In the genomic region with DNA sequence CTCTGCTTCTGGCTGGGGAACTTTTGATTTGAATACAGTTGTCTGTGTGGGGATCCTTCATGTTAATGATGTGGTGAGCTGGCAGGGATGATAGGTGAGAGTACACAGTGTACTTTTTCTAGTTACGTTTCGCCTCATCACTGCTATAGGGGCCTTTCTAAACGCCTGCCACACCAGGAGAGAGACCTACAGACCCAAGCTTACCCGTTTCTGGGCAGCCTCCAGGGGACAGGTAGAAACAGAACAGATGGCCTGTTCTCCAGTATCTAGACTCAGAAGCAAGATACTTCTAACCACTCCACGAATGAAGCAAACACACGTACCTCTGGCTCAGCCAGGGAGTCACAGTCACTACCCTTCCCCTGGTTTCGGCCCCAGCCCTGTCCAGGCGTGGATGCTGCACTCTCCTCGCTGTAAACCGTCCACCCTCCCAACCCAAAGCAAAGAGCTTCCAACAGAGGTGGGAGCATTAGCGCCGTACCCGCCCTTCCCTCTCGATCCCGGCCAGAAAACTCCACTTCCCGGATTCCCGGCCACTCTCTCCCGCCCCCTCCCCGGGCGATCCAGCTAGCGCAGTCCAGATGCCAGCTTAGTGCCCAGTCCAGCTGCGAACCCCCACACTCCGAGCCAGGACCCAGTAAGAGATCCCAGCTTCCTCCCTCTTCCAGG, we compare ENCODE assay signal across 1 cellular context.
TF ChIP-seq lines count a peak whose summit lies in the region.

No MANE protein-coding gene starts in this region.

TF ChIP-seq in WTC11, 78 proteins besides CTCF, POLR2A, EP300 and RAD21 (continued from another document):
- TF ChIP-seq ATF6 (CRISPR knock-in tag; IDR thresholded peaks at IDR 0.05), result no peak
- TF ChIP-seq, protein P1, sequence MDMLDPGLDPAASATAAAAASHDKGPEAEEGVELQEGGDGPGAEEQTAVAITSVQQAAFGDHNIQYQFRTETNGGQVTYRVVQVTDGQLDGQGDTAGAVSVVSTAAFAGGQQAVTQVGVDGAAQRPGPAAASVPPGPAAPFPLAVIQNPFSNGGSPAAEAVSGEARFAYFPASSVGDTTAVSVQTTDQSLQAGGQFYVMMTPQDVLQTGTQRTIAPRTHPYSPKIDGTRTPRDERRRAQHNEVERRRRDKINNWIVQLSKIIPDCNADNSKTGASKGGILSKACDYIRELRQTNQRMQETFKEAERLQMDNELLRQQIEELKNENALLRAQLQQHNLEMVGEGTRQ (CRISPR knock-in tag; IDR thresholded peaks at IDR 0.05), result no peak
